In genomic region chr6:36098253-36098919, GRCh38 we compare ENCODE assay signal across 24 cellular contexts. TPM values are rescaled to one million over a fixed set of nuclear protein-coding genes. Genes with fewer than 3 reads are reported as not detected.
DNase-seq lines count a peak whose midpoint lies in the region; ATAC-seq and TF ChIP-seq lines count a peak whose summit lies in the region.
"Had no signal": no experiment of that assay in that cellular context is flagged by ENCODE, and none has a peak within 500 bp of the region (broad histone marks: within the 10 kb centered on the region; RNA-seq: fewer than 3 reads in every experiment).

No MANE protein-coding gene starts in this region.

- ATAC-seq in effector memory CD8-positive, alpha-beta T cell (replicated peaks), result no peak
- ATAC-seq: gastrocnemius medialis, upper lobe of right lung had no signal

- H3K4me1 Mint-ChIP-seq in T-helper 2 cell treated with Interferon-gamma antibody and Interleukin-4, amounts not matched to agents 5 μg/mL and 100 μg/mL, for 36 hours (ENCODE audit: low read depth), result peaks cover 25% of the 10 kb centered on the region
- peaks cover 39 to 58% of the 10 kb centered on the region in 2 donors for H3K4me1 Mint-ChIP-seq in effector memory CD8-positive, alpha-beta T cell (ENCODE audit: low read depth in 2 of 2)

- H3K9me3 ChIP-seq in KOPT-K1 (ENCODE audit: insufficient read depth, low read length, poor library complexity, severe bottlenecking) (peaks cover 8% of the 10 kb centered on the region), neutrophil (no peaks in the 10 kb centered on the region), Peyer's patch (no peaks in the 10 kb centered on the region), MG63 (peaks cover 10% of the 10 kb centered on the region; the same call in 1 of the 2 replicates)
- H3K9me3 ChIP-seq: ascending aorta, esophagus muscularis mucosa, gastrocnemius medialis, upper lobe of right lung had no signal

- TF ChIP-seq CTCF in neutrophil (IDR thresholded peaks at IDR 0.05), result no peak
- no peak for TF ChIP-seq CTCF in Peyer's patch (IDR thresholded peaks at IDR 0.05)

- peak overlapping the region; percentile 21 for H3K27ac Mint-ChIP-seq in T-helper 2 cell treated with Interferon-gamma antibody and Interleukin-4, amounts not matched to agents 5 μg/mL and 100 μg/mL, for 36 hours
- H3K27ac Mint-ChIP-seq in effector memory CD8-positive, alpha-beta T cell, result peak overlapping the region; percentile 76 to 78

- H3K4me3 ChIP-seq in neutrophil (ENCODE audit: low read depth in 1 of 2, low read length in 1 of 2) (no peak overlapping the region), Peyer's patch (no peak overlapping the region), MG63 (no peak overlapping the region)
- H3K4me3 ChIP-seq: ascending aorta, esophagus muscularis mucosa, gastrocnemius medialis, upper lobe of right lung had no signal

- H3K4me3 Mint-ChIP-seq in T-helper 2 cell treated with Interferon-gamma antibody and Interleukin-4, amounts not matched to agents 5 μg/mL and 100 μg/mL, for 36 hours, result no peak overlapping the region
- peak overlapping the region; percentile 40 to 74 for H3K4me3 Mint-ChIP-seq in effector memory CD8-positive, alpha-beta T cell
- H3K4me3 Mint-ChIP-seq: neural crest cell had no signal

- no peak for TF ChIP-seq POLR2A in Peyer's patch (IDR thresholded peaks at IDR 0.05)

- H3K27ac ChIP-seq in KOPT-K1 (ENCODE audit: low read depth, low read length, poor library complexity, severe bottlenecking) (peak overlapping the region; percentile 81), neutrophil (peak overlapping the region; percentile 57), Peyer's patch (no peak overlapping the region)
- H3K27ac ChIP-seq: 22Rv1, ascending aorta, gastrocnemius medialis, upper lobe of right lung had no signal

- H3K4me1 ChIP-seq in neutrophil (ENCODE audit: control insufficient read depth in 1 of 2, insufficient read depth in 1 of 2, low read depth in 1 of 2, low read length in 1 of 2), result peaks cover 4 to 12% of the 10 kb centered on the region in 2 experiments
- H3K4me1 ChIP-seq in Peyer's patch, result peaks cover 0 to 20% (median 5%) of the 10 kb centered on the region in 4 donors

- peaks cover 31% of the 10 kb centered on the region for H3K36me3 Mint-ChIP-seq in T-helper 2 cell treated with Interferon-gamma antibody and Interleukin-4, amounts not matched to agents 5 μg/mL and 100 μg/mL, for 36 hours (ENCODE audit: low read depth)
- H3K36me3 Mint-ChIP-seq in effector memory CD8-positive, alpha-beta T cell (ENCODE audit: insufficient read depth), result peaks cover 7% of the 10 kb centered on the region

- H3K27me3 Mint-ChIP-seq in T-helper 2 cell treated with Interferon-gamma antibody and Interleukin-4, amounts not matched to agents 5 μg/mL and 100 μg/mL, for 36 hours (ENCODE audit: low read depth), result no peaks in the 10 kb centered on the region
- no peaks in the 10 kb centered on the region for H3K27me3 Mint-ChIP-seq in effector memory CD8-positive, alpha-beta T cell

- peaks cover 23% of the 10 kb centered on the region for H3K36me3 ChIP-seq in KOPT-K1 (ENCODE audit: insufficient read depth, low read length)
- peaks cover 92% of the 10 kb centered on the region for H3K36me3 ChIP-seq in neutrophil
- H3K36me3 ChIP-seq in Peyer's patch, result peaks cover 0 to 16% (median 0%) of the 10 kb centered on the region in 3 donors
- peaks cover 31% of the 10 kb centered on the region for H3K36me3 ChIP-seq in MG63

- DNase-seq in T-helper 2 cell treated with Interferon-gamma antibody and Interleukin-4, amounts not matched to agents 5 μg/mL and 100 μg/mL, for 36 hours (ENCODE audit: low spot score), result no peak
- DNase-seq in T-helper 2 cell, result no peak
- no peak for DNase-seq in effector memory CD8-positive, alpha-beta T cell
- no peak for DNase-seq in iPS-NIHi11 (ENCODE audit: low spot score)
- no peak for DNase-seq in Peyer's patch
- no peak for DNase-seq in MG63
- DNase-seq: activated CD4-positive, alpha-beta T cell treated with anti-CD3 and anti-CD28 coated beads for 4 hours; activated CD8-positive, alpha-beta memory T cell treated with anti-CD3 and anti-CD28 coated beads, Interleukin-2, amount 50 U/mL, for 4 hours; activated naive CD4-positive, alpha-beta T cell; cerebellar nuclear complex; effector CD4-positive, alpha-beta T cell; gastrocnemius medialis; MM.1S; NCI-H146; NCI-H2171 treated with DMSO at 0.1 percent for 48 hours; NCI-H526 treated with DMSO at 0.1 percent for 48 hours; stimulated activated CD4-positive, alpha-beta T cell treated with anti-CD3 and anti-CD28 coated beads, Interleukin-4, amount 100 ng/mL, for 4 hours; upper lobe of right lung had no signal

- H3K27me3 ChIP-seq in neutrophil, result no peaks in the 10 kb centered on the region
- H3K27me3 ChIP-seq in Peyer's patch, result no peaks in the 10 kb centered on the region
- H3K27me3 ChIP-seq in MG63, result no peaks in the 10 kb centered on the region
- H3K27me3 ChIP-seq: ascending aorta, esophagus muscularis mucosa, gastrocnemius medialis, upper lobe of right lung had no signal

- no peaks in the 10 kb centered on the region for H3K9me3 Mint-ChIP-seq in T-helper 2 cell treated with Interferon-gamma antibody and Interleukin-4, amounts not matched to agents 5 μg/mL and 100 μg/mL, for 36 hours
- H3K9me3 Mint-ChIP-seq in effector memory CD8-positive, alpha-beta T cell, result no peaks in the 10 kb centered on the region
- H3K9me3 Mint-ChIP-seq: neural crest cell had no signal

RNA-seq across cellular contexts. Expression of gene MAPK13, which starts 31.9 kb away (rescaled TPM):
- total RNA-seq in Peyer's patch, result 100 to 1,000 TPM in 3 of 4 donors, 10 to 100 TPM in 1; 66.0 to 149 (median 131) TPM
- total RNA-seq in MG63 (2014; rRNA removed; shearing (Covaris generic); ENCODE audit: low replicate concordance), result 0.37 and 0.99 TPM in 2 replicates

Comparison
In these comparisons a context has a peak if more than half of its experiments do, and no peak if none do; other contexts are left out.
1. H3K27ac ChIP-seq: peak in KOPT-K1 (single experiment) and neutrophil (single experiment); none in Peyer's patch (0 of 4).
2. RNA of gene MAPK13, which starts 31.9 kb away (total RNA-seq): 66.0 to 149 TPM in Peyer's patch; 0.37 to 0.99 TPM in MG63; every median in the first group is over 10 times any median in the second.